10 cellular contexts compared by ENCODE assay signal in genomic region chr16:80226499-80226898, GRCh38.
"Had no signal": no experiment of that assay in that cellular context is flagged by ENCODE, and none has a peak within 500 bp of the region (broad histone marks: within the 10 kb centered on the region; RNA-seq: fewer than 3 reads in every experiment).

No MANE protein-coding gene starts in this region.

- DNase-seq: GM23248, GOT3, H7, H9, HCEC 1CT, HFFc6 had no signal

- H3K36me3 ChIP-seq: HAP-1 had no signal

- H3K4me3 ChIP-seq: GM23248, HAP-1 had no signal

- H3K4me1 Mint-ChIP-seq: H9 had no signal

- FAIRE-seq: H1, H54 had no signal

- H3K27ac ChIP-seq: GM23248 had no signal

- H3K4me3 Mint-ChIP-seq: H9, HFFc6 had no signal

- H2AFZ ChIP-seq: GM23248 had no signal

- H3K9ac ChIP-seq: GM23248 had no signal

- H3K4me1 ChIP-seq: HAP-1 had no signal

- H3K9me3 ChIP-seq: HAP-1 had no signal

- H3K27ac Mint-ChIP-seq: H9, HFFc6 had no signal

- ATAC-seq: HCT116 had no signal
